In genomic region chr9:122092611-122093506, GRCh38 we compare ENCODE assay signal across 8 cellular contexts. TPM values are rescaled to one million over a fixed set of nuclear protein-coding genes. Genes with fewer than 3 reads are reported as not detected.
DNase-seq lines count a peak whose midpoint lies in the region; ATAC-seq, FAIRE-seq and TF ChIP-seq lines count a peak whose summit lies in the region.

Gene TTLL11, minus strand, starts transcription at chr9:122093308. Its CDS starts 160 bp downstream, at chr9:122093148.

- TF ChIP-seq CTCF in BE2C (IDR thresholded peaks at IDR 0.05; ENCODE audit: low read depth, low read length) (no peak), coronary artery (IDR thresholded peaks at IDR 0.05) (no peak)

- H3K4me3 ChIP-seq in BE2C (ENCODE audit: low read depth, low read length) (peak within 1 kb of the TSS; percentile 93), coronary artery (peak within 1 kb of the TSS; percentile 93)

- H3K27ac ChIP-seq in coronary artery, result peak within 1 kb of the TSS; percentile 75 to 91

- FAIRE-seq in GM19239 (lab: Jason Lieb, UNC), result peak; percentile 88

- no peaks in the 10 kb centered on the region for H3K9me3 ChIP-seq in BE2C

- peak; percentile 99 for DNase-seq in BE2C
- peak; percentile 94 for DNase-seq in GM19239 (ENCODE audit: insufficient read length, low spot score)
- DNase-seq in NCI-H510A treated with DMSO at 0.1 percent for 48 hours (lab: John Stamatoyannopoulos, UW), result peak; percentile 90
- DNase-seq in activated CD4-positive, alpha-beta T cell treated with anti-CD3 and anti-CD28 coated beads for 4 hours, result peak; percentile 95 to 96
- peak; percentile 98 for DNase-seq in coronary artery (ENCODE audit: low spot score)
- peak; percentile 98 for DNase-seq in left kidney (ENCODE audit: low read depth, low spot score)
- peak; percentile 97 for DNase-seq in stimulated activated CD4-positive, alpha-beta T cell treated with anti-CD3 and anti-CD28 coated beads, Interleukin-1b, Interleukin-23, amount 100 ng/mL, for 48 hours

- peak; percentile 81 for ATAC-seq in HG03442 (IDR thresholded peaks at IDR 0.05; ENCODE audit: unreplicated experiment)

- H3K4me1 ChIP-seq in BE2C, result no peaks in the 10 kb centered on the region

- no peaks in the 10 kb centered on the region for H3K36me3 ChIP-seq in BE2C

- no peaks in the 10 kb centered on the region for H3K27me3 ChIP-seq in BE2C

RNA-seq across cellular contexts. Expression of gene TTLL11, which starts in this region (rescaled TPM):
- polyA plus RNA-seq in BE2C (2012; ENCODE audit: insufficient read depth, insufficient read length, low read depth), result 12.3 TPM

Comparison
In these comparisons a context has a peak if more than half of its experiments do, and no peak if none do; other contexts are left out.
1. Peak in every context shown above with its lines: DNase-seq, ATAC-seq, H3K4me3 ChIP-seq and H3K27ac ChIP-seq.